Comparison of ENCODE assay signal across 8 cellular contexts in genomic region chr13:113947321-113948033, GRCh38. TPM values are rescaled to one million over a fixed set of nuclear protein-coding genes. Genes with fewer than 3 reads are reported as not detected.
DNase-seq lines count a peak whose midpoint lies in the region; ATAC-seq and TF ChIP-seq lines count a peak whose summit lies in the region.

No MANE protein-coding gene starts in this region.

- H3K18ac ChIP-seq in mesendoderm (ENCODE audit: low read length), result no peak overlapping the region

- peaks cover 12% of the 10 kb centered on the region for H3K36me3 Mint-ChIP-seq in endothelial cell (ENCODE audit: low read depth, unreplicated experiment)

- no peak overlapping the region for H2AK5ac ChIP-seq in mesendoderm (ENCODE audit: low read length)

- H2BK5ac ChIP-seq in mesendoderm (ENCODE audit: low read length), result no peak overlapping the region

- ATAC-seq in GM18520 (IDR thresholded peaks at IDR 0.05; ENCODE audit: unreplicated experiment) (no peak), GM18868 (IDR thresholded peaks at IDR 0.05; ENCODE audit: unreplicated experiment) (no peak)

- H3K4me3 ChIP-seq in mesendoderm (ENCODE audit: low read length), result no peak overlapping the region

- H3K4me3 Mint-ChIP-seq in endothelial cell (ENCODE audit: unreplicated experiment), result no peak overlapping the region

- H3K4me1 ChIP-seq in mesendoderm (ENCODE audit: control insufficient read depth, low read depth, low read length), result no peaks in the 10 kb centered on the region

- H4K8ac ChIP-seq in mesendoderm (ENCODE audit: low read depth, low read length), result no peak overlapping the region

- H3K27ac Mint-ChIP-seq in endothelial cell (ENCODE audit: unreplicated experiment), result no peak overlapping the region

- no peak overlapping the region for H2BK120ac ChIP-seq in mesendoderm (ENCODE audit: low read depth, low read length)

- H3K79me1 ChIP-seq in mesendoderm (ENCODE audit: low read length), result no peaks in the 10 kb centered on the region

- no peak overlapping the region for H3K4me2 ChIP-seq in mesendoderm (ENCODE audit: low read length)

- H3K27me3 ChIP-seq in mesendoderm (ENCODE audit: insufficient read depth, low read length, poor library complexity), result no peaks in the 10 kb centered on the region

- no peak overlapping the region for H3K27ac ChIP-seq in mesendoderm (ENCODE audit: low read depth, low read length)

- TF ChIP-seq CTCF in AG09319 (IDR thresholded peaks at IDR 0.05; ENCODE audit: low read depth, low read length) (peak; percentile 93), endothelial cell (IDR thresholded peaks at IDR 0.05; ENCODE audit: unreplicated experiment) (no peak)

- H3K9ac ChIP-seq in mesendoderm (ENCODE audit: low read length), result no peak overlapping the region

- H3K4ac ChIP-seq in mesendoderm (ENCODE audit: low read depth, low read length), result no peak overlapping the region

- H3K27me3 Mint-ChIP-seq in endothelial cell (ENCODE audit: unreplicated experiment), result peaks cover 16% of the 10 kb centered on the region

- WGBS in mesendoderm (ENCODE audit: extremely low coverage, insufficient coverage, low lambda C conversion rate), result no CpG with 5 or more reads among the region's 17 CpGs

- no peaks in the 10 kb centered on the region for H3K79me2 ChIP-seq in mesendoderm (ENCODE audit: control insufficient read depth, insufficient read depth, low read length)

- H3K4me1 Mint-ChIP-seq in endothelial cell (ENCODE audit: unreplicated experiment), result no peaks in the 10 kb centered on the region

- no peaks in the 10 kb centered on the region for H3K9me3 Mint-ChIP-seq in endothelial cell (ENCODE audit: unreplicated experiment)

- no peak overlapping the region for H3K56ac ChIP-seq in mesendoderm (ENCODE audit: low read length)

- DNase-seq in AG09319 (ENCODE audit: extremely low read depth, low read depth) (peak; percentile 28), HS-27A (ENCODE audit: low read depth) (peak; percentile 17), dermis blood vessel endothelial cell (peak; percentile 60), mesendoderm (peak; percentile 34), endothelial cell (ENCODE audit: low spot score) (no peak)
- DNase-seq in activated CD4-positive, alpha-beta T cell treated with anti-CD3 and anti-CD28 coated beads, Interleukin-2, amount 50 U/mL, for 4 hours, result no peak

- H3K36me3 ChIP-seq in mesendoderm (ENCODE audit: control insufficient read depth, insufficient read depth, low read length), result no peaks in the 10 kb centered on the region

- H2BK15ac ChIP-seq in mesendoderm (replicated peaks; ENCODE audit: low read depth), result no peak overlapping the region

- H3K23ac ChIP-seq in mesendoderm (ENCODE audit: low read length), result no peak overlapping the region

- no peak overlapping the region for H4K5ac ChIP-seq in mesendoderm (ENCODE audit: low read length)

RNA-seq across cellular contexts. Expression of gene C13orf46, which starts 26.4 kb away (rescaled TPM):
- total RNA-seq in dermis blood vessel endothelial cell, result 0.17 and 0.28 TPM in 2 replicates
- polyA plus RNA-seq in mesendoderm (2013, experiment 1 of 2), result 0.20 TPM
- polyA plus RNA-seq in mesendoderm (2013, experiment 2 of 2), result 0.07 TPM
- total RNA-seq in endothelial cell (ENCODE audit: unreplicated experiment), result 1.5 TPM

Comparison
In these comparisons a context has a peak if more than half of its experiments do, and no peak if none do; other contexts are left out.
1. DNase-seq: peak in AG09319 (single experiment), HS-27A (single experiment), dermis blood vessel endothelial cell (single experiment) and mesendoderm (single experiment); none in endothelial cell (single experiment) and activated CD4-positive, alpha-beta T cell treated with anti-CD3 and anti-CD28 coated beads, Interleukin-2, amount 50 U/mL, for 4 hours (0 of 2).